16 cellular contexts compared by ENCODE assay signal in genomic region chr2:171406044-171406443, GRCh38. TPM values are rescaled to one million over a fixed set of nuclear protein-coding genes. Genes with fewer than 3 reads are reported as not detected.
A peak's percentile ranks its signal among the peaks of the same experiment; 100 is the strongest.
DNase-seq lines count a peak whose midpoint lies in the region; ATAC-seq and TF ChIP-seq lines count a peak whose summit lies in the region.
"Had no signal": no experiment of that assay in that cellular context is flagged by ENCODE, and none has a peak within 500 bp of the region (broad histone marks: within the 10 kb centered on the region; RNA-seq: fewer than 3 reads in every experiment).

No MANE protein-coding gene starts in this region.

- intact Hi-C loops in mucosa of descending colon (cut with DNase I, micrococcal nuclease), result no loop called here

- no peak for TF ChIP-seq CTCF in mucosa of descending colon (IDR thresholded peaks at IDR 0.05)

- H3K27me3 Mint-ChIP-seq in effector memory CD8-positive, alpha-beta T cell, result no peaks in the 10 kb centered on the region
- H3K27me3 Mint-ChIP-seq: brain had no signal

- H3K4me3 Mint-ChIP-seq in effector memory CD8-positive, alpha-beta T cell, result no peak overlapping the region
- H3K4me3 Mint-ChIP-seq: activated T-helper 1 cell treated with anti-CD3 and anti-CD28 coated beads, Interleukin-12 subunit alpha, Interleukin-12 subunit beta, Interleukin-2, Interleukin-4 antibody, amounts not matched to agents 30 ng/mL and 10 ng/mL and 1 ng/mL, durations not matched to agents 14 hours and 24 hours and 36 hours; brain had no signal

- DNase-seq in mucosa of descending colon (peak in 1 of 3 donors; percentile 9), GF-D8 (lab: John Stamatoyannopoulos, UW) (no peak), CD1c-positive myeloid dendritic cell (ENCODE audit: extremely low spot score) (no peak), substantia nigra (lab: John Stamatoyannopoulos, UW) (no peak)
- no peak for DNase-seq in effector memory CD8-positive, alpha-beta T cell
- DNase-seq: erythroblast, NCI-H2227 treated with DMSO at 0.1 percent for 48 hours, right cardiac atrium, trophoblast cell, WERI-Rb-1 had no signal

- no peak overlapping the region for H3K4me3 ChIP-seq in mucosa of descending colon

- no peaks in the 10 kb centered on the region for H3K36me3 Mint-ChIP-seq in effector memory CD8-positive, alpha-beta T cell (ENCODE audit: insufficient read depth)

- H3K36me3 ChIP-seq in mucosa of descending colon (ENCODE audit: low read depth), result no peaks in the 10 kb centered on the region
- H3K36me3 ChIP-seq: WERI-Rb-1 had no signal

- H3K9me3 ChIP-seq in mucosa of descending colon, result peaks cover 5% of the 10 kb centered on the region

- H3K27ac ChIP-seq in substantia nigra (ENCODE audit: low read depth, low read length, poor library complexity, severe bottlenecking), result no peak overlapping the region
- H3K27ac ChIP-seq: WERI-Rb-1 had no signal

- H3K27ac Mint-ChIP-seq in effector memory CD8-positive, alpha-beta T cell, result peak overlapping the region in 1 of 2 donors; percentile 50
- H3K27ac Mint-ChIP-seq: activated T-helper 1 cell treated with anti-CD3 and anti-CD28 coated beads, Interleukin-12 subunit alpha, Interleukin-12 subunit beta, Interleukin-2, Interleukin-4 antibody, amounts not matched to agents 30 ng/mL and 10 ng/mL and 1 ng/mL, durations not matched to agents 14 hours and 24 hours and 36 hours; brain had no signal

- H3K9me3 Mint-ChIP-seq in effector memory CD8-positive, alpha-beta T cell, result peaks cover 3 to 7% of the 10 kb centered on the region in 2 donors

- peaks cover 19% of the 10 kb centered on the region in 2 donors for H3K4me1 Mint-ChIP-seq in effector memory CD8-positive, alpha-beta T cell (ENCODE audit: low read depth in 2 of 2)

- ATAC-seq in GM19025 (IDR thresholded peaks at IDR 0.05; ENCODE audit: low read depth, unreplicated experiment), result peak; percentile 49
- peak; percentile 55 for ATAC-seq in GM21825 (IDR thresholded peaks at IDR 0.05; ENCODE audit: unreplicated experiment)
- peak; percentile 39 for ATAC-seq in HG03378 (IDR thresholded peaks at IDR 0.05; ENCODE audit: unreplicated experiment)
- peak; percentile 39 for ATAC-seq in mucosa of descending colon
- ATAC-seq in effector memory CD8-positive, alpha-beta T cell (replicated peaks), result no peak
- ATAC-seq: right cardiac atrium, Right ventricle myocardium inferior had no signal

- no peaks in the 10 kb centered on the region for H3K4me1 ChIP-seq in mucosa of descending colon (ENCODE audit: low read depth)

RNA-seq across cellular contexts. Expression of gene METTL8, which starts 27.7 kb away (rescaled TPM):
- 10 to 100 TPM; 15.9 to 44.9 (median 20.7) TPM for total RNA-seq in mucosa of descending colon

RNA-seq across cellular contexts. Expression of gene DCAF17, which starts 28.0 kb away (rescaled TPM):
- total RNA-seq in mucosa of descending colon, result 10 to 100 TPM; 12.0 to 21.5 (median 14.2) TPM
